ENCODE assay signal across 12 cellular contexts in the genomic region with DNA sequence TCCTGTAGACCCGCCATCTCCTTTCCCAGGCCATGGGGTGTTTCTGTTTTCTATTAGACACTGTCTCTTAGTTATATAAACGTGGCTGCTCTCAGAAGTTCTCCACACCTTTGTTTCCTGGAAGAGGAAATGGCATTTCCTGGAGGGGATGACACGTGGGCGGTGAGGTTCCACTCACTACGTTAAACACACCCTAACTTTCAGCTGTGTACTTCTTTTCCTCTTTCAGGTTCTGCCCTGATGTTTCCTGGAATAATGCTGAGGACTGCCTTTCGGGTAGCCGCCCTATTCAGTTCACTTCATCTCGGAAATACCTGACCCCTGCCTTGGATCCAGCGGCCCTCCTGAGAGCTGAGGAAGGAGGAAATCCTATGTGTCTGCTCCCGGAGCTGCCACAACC. TPM values are rescaled to one million over a fixed set of nuclear protein-coding genes. Genes with fewer than 3 reads are reported as not detected.
DNase-seq lines count a peak whose midpoint lies in the region; ATAC-seq and TF ChIP-seq lines count a peak whose summit lies in the region.
"Had no signal": no experiment of that assay in that cellular context is flagged by ENCODE, and none has a peak within 500 bp of the region (broad histone marks: within the 10 kb centered on the region; RNA-seq: fewer than 3 reads in every experiment).

No MANE protein-coding gene starts in this region.

- no peaks in the 10 kb centered on the region for H3K9me3 ChIP-seq in KOPT-K1 (ENCODE audit: insufficient read depth, low read length, poor library complexity, severe bottlenecking)

- peak; percentile 52 for DNase-seq in activated CD8-positive, alpha-beta memory T cell treated with anti-CD3 and anti-CD28 coated beads, Interleukin-2, amount 50 U/mL, for 1 hour (ENCODE audit: extremely low read depth)
- peak; percentile 40 for DNase-seq in effector CD4-positive, alpha-beta T cell
- peak; percentile 58 for DNase-seq in stimulated activated CD8-positive, alpha-beta memory T cell treated with anti-CD3 and anti-CD28 coated beads, Interleukin-12 subunit alpha, Interleukin-12 subunit beta, amount 100 ng/mL, for 4 hours (ENCODE audit: low read depth)
- DNase-seq in brain microvascular endothelial cell (no peak), LoVo (ENCODE audit: low spot score) (no peak), left colon (no peak)
- DNase-seq: caudate nucleus; NCI-H1694; OCI-M1; stimulated activated naive B cell treated with anti-CD40 and anti-IgM and Interleukin-4, amounts not matched to agents 10 μg/mL and 1 μg/mL and 100 μg/mL, for 72 hours had no signal

- H3K36me3 ChIP-seq in KOPT-K1 (ENCODE audit: insufficient read depth, low read length) (peaks cover 53% of the 10 kb centered on the region), brain microvascular endothelial cell (replicated peaks) (no peaks in the 10 kb centered on the region)

- no peak overlapping the region for H3K4me3 ChIP-seq in brain microvascular endothelial cell (ENCODE audit: low read depth, low read length)

- in situ Hi-C loops in brain microvascular endothelial cell (cut with HindIII; ENCODE audit: low pct_ligation_motif_present, low sequenced_read_pairs): no loop called here

- peaks cover 8% of the 10 kb centered on the region for H3K27me3 ChIP-seq in brain microvascular endothelial cell (replicated peaks)

- ATAC-seq in HG03378 (IDR thresholded peaks at IDR 0.05; ENCODE audit: unreplicated experiment): no peak
- no peak for ATAC-seq in left colon
- ATAC-seq: stimulated activated naive B cell treated with anti-CD40 and anti-IgM and Interleukin-4, amounts not matched to agents 10 μg/mL and 1 μg/mL and 100 μg/mL, for 72 hours had no signal

- H3K27ac ChIP-seq in KOPT-K1 (ENCODE audit: low read depth, low read length, poor library complexity, severe bottlenecking) (peak overlapping the region; percentile 99), brain microvascular endothelial cell (no peak overlapping the region)

- TF ChIP-seq CTCF in brain microvascular endothelial cell (IDR thresholded peaks at IDR 0.05; ENCODE audit: low read depth, low read length, missing control alignments): no peak

- intact Hi-C loops in left colon (cut with DNase I, micrococcal nuclease): no loop called here

RNA-seq across cellular contexts. Expression of a gene that starts 3.4 kb away (rescaled TPM):
- total RNA-seq in left colon: under 1 TPM; 0.89 TPM

Comparison
In these comparisons a context has a peak if more than half of its experiments do, and no peak if none do; other contexts are left out.
1. DNase-seq: peak in activated CD8-positive, alpha-beta memory T cell treated with anti-CD3 and anti-CD28 coated beads, Interleukin-2, amount 50 U/mL, for 1 hour (single experiment), effector CD4-positive, alpha-beta T cell (single experiment) and stimulated activated CD8-positive, alpha-beta memory T cell treated with anti-CD3 and anti-CD28 coated beads, Interleukin-12 subunit alpha, Interleukin-12 subunit beta, amount 100 ng/mL, for 4 hours (single experiment); none in brain microvascular endothelial cell (single experiment), LoVo (single experiment) and left colon (0 of 2).